In the genomic region with DNA sequence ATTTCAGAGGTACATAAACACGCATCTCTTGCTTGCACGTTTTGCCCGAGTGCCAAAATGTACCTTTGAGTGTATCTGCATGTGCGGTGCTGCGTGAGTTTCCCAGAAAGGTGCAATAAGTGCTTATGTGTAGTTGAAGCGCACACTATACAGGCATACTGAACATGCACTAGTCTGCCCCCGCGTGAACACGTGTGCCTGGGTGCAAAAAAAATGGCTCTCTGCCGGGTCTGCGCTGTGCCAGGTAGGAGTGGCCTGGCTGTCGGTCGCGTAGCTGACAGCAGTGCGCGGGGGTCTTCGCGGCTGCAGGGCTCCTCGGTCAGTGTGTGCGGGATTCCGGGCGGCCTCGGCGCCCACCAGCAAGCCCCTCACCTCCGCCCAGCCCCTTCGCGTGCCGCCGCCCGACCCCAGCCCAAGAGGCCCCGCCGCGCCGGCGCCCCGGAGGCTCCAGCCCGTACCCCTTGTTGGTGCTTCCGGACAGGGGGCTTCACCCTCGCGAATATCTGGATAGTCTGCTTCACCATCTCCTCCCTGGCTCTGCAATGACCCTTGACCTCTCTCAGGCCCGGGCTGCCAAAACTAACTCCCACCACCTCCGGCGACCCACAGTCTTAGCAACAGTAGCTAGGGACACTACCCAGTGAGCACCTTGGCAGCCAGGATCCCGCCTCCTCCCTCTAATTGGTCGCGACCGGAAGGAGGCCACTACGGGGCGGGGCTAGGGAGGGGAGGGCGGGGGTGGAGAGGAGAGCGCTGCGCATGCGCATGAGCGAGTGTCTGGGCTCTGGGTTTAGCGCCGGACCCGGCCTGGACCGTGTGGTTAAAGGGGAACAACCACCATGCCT, we compare ENCODE assay signal across 1 cellular context.
TF ChIP-seq lines count a peak whose summit lies in the region.

Gene KIF6, minus strand, starts transcription at position 622 of the 845 bp plus-strand sequence. Its CDS starts 98 bp downstream, at position 524.

TF ChIP-seq in K562, 482 proteins besides CTCF, POLR2A, EP300 and RAD21 (continued from another document):
- TF ChIP-seq, protein P1, sequence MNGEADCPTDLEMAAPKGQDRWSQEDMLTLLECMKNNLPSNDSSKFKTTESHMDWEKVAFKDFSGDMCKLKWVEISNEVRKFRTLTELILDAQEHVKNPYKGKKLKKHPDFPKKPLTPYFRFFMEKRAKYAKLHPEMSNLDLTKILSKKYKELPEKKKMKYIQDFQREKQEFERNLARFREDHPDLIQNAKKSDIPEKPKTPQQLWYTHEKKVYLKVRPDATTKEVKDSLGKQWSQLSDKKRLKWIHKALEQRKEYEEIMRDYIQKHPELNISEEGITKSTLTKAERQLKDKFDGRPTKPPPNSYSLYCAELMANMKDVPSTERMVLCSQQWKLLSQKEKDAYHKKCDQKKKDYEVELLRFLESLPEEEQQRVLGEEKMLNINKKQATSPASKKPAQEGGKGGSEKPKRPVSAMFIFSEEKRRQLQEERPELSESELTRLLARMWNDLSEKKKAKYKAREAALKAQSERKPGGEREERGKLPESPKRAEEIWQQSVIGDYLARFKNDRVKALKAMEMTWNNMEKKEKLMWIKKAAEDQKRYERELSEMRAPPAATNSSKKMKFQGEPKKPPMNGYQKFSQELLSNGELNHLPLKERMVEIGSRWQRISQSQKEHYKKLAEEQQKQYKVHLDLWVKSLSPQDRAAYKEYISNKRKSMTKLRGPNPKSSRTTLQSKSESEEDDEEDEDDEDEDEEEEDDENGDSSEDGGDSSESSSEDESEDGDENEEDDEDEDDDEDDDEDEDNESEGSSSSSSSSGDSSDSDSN (IDR thresholded peaks at IDR 0.05; ENCODE audit: borderline replicate concordance in 1 of 2, low read depth in 2 of 2, low read length in 2 of 2): no peak
- no peak for TF ChIP-seq DPF2 (IDR thresholded peaks at IDR 0.05)
- TF ChIP-seq SRSF7 (optimal IDR thresholded peaks at IDR 0.05; ENCODE audit: low read depth, low read length): no peak
- no peak for TF ChIP-seq ZNF24 (IDR thresholded peaks at IDR 0.05)
- no peak for TF ChIP-seq BCOR (IDR thresholded peaks at IDR 0.05)
- no peak for TF ChIP-seq TAL1 (IDR thresholded peaks at IDR 0.05)
- TF ChIP-seq, protein P2, sequence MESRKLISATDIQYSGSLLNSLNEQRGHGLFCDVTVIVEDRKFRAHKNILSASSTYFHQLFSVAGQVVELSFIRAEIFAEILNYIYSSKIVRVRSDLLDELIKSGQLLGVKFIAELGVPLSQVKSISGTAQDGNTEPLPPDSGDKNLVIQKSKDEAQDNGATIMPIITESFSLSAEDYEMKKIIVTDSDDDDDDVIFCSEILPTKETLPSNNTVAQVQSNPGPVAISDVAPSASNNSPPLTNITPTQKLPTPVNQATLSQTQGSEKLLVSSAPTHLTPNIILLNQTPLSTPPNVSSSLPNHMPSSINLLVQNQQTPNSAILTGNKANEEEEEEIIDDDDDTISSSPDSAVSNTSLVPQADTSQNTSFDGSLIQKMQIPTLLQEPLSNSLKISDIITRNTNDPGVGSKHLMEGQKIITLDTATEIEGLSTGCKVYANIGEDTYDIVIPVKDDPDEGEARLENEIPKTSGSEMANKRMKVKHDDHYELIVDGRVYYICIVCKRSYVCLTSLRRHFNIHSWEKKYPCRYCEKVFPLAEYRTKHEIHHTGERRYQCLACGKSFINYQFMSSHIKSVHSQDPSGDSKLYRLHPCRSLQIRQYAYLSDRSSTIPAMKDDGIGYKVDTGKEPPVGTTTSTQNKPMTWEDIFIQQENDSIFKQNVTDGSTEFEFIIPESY (CRISPR knock-in tag; IDR thresholded peaks at IDR 0.05): no peak
- TF ChIP-seq EHMT2 (IDR thresholded peaks at IDR 0.05): no peak
- TF ChIP-seq YY1 (IDR thresholded peaks at IDR 0.05; ENCODE audit: borderline replicate concordance in 1 of 3, control insufficient read depth in 1 of 3, extremely low read depth in 1 of 3, insufficient read depth in 3 of 3, insufficient read length in 1 of 3, insufficient replicate concordance in 2 of 3, low read depth in 1 of 3, low read length in 2 of 3): no peak
- TF ChIP-seq CBX8 (IDR thresholded peaks at IDR 0.05; ENCODE audit: borderline replicate concordance, extremely low read depth, low read depth, low read length, poor library complexity, severe bottlenecking): no peak
- no peak for TF ChIP-seq SAFB2 (IDR thresholded peaks at IDR 0.05; ENCODE audit: borderline replicate concordance, low read depth, low read length, severe bottlenecking)
- TF ChIP-seq ZFP30 (CRISPR knock-in tag; IDR thresholded peaks at IDR 0.05; ENCODE audit: borderline replicate concordance): no peak
- TF ChIP-seq MAFK (IDR thresholded peaks at IDR 0.05; ENCODE audit: low read length): no peak
- TF ChIP-seq ZNF316 (IDR thresholded peaks at IDR 0.05): no peak
